In the genomic region with DNA sequence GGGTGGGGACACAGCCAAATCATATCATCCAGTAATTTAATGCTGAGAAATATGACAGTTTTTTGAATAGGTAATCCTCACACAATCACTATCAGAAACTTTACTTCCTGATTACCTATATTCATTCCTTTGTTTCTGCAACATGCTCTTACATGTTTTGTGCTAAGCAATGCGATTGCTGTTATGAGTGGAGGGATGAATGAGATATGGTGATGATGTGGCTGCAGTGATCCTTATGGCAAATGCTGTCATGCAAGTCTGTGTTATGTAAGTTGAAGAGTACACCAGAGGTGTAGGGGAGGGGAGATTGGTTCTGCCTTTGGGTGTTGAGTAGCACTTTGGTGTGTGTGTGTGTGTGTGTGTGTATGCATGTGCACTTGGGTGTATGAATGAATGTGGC, we compare ENCODE assay signal across 15 cellular contexts. TPM values are rescaled to one million over a fixed set of nuclear protein-coding genes. Genes with fewer than 3 reads are reported as not detected.
DNase-seq lines count a peak whose midpoint lies in the region; ATAC-seq and TF ChIP-seq lines count a peak whose summit lies in the region.
"Had no signal": no experiment of that assay in that cellular context is flagged by ENCODE, and none has a peak within 500 bp of the region (broad histone marks: within the 10 kb centered on the region; RNA-seq: fewer than 3 reads in every experiment).

No MANE protein-coding gene starts in this region.

- peak overlapping the region; percentile 61 for H3K27ac ChIP-seq in mammary epithelial cell (ENCODE audit: insufficient read depth, low read depth, low read length)
- peak overlapping the region; percentile 10 to 56 for H3K27ac ChIP-seq in esophagus (ENCODE audit: low read depth in 2 of 2, low read length in 1 of 2)
- no peak overlapping the region for H3K27ac ChIP-seq in naive thymus-derived CD4-positive, alpha-beta T cell (ENCODE audit: low read depth, low read length)
- H3K27ac ChIP-seq in neural progenitor cell = no peak overlapping the region
- H3K27ac ChIP-seq in A673 (ENCODE audit: low read depth, low read length, poor library complexity, severe bottlenecking) = no peak overlapping the region
- H3K27ac ChIP-seq: BLaER1 treated with 17β-estradiol and CSF1 and Interleukin-3, amounts not matched to agents 10 nM and 100 nM; GM23248 had no signal

- no peak for DNase-seq in activated naive CD4-positive, alpha-beta T cell (lab: John Stamatoyannopoulos, UW)
- DNase-seq in mammary epithelial cell (peak; percentile 83), neural progenitor cell (ENCODE audit: low spot score) (no peak), A673 (ENCODE audit: low spot score) (no peak), glutamatergic neuron (no peak)
- DNase-seq in naive thymus-derived CD4-positive, alpha-beta T cell = no peak
- DNase-seq: 8988T; ACHN; CD4-positive, CD25-positive, alpha-beta regulatory T cell; DMS79; GM23248 had no signal

- peaks cover 41% of the 10 kb centered on the region for H3K36me3 Mint-ChIP-seq in activated naive CD4-positive, alpha-beta T cell treated with anti-CD3 and anti-CD28 coated beads, Interleukin-2, amount 50 U/mL, for 24 hours
- H3K36me3 Mint-ChIP-seq in naive thymus-derived CD4-positive, alpha-beta T cell = peaks cover 34 to 78% (median 67%) of the 10 kb centered on the region in 5 donors
- H3K36me3 Mint-ChIP-seq in neural progenitor cell (peaks cover 3% of the 10 kb centered on the region), glutamatergic neuron (ENCODE audit: unreplicated experiment) (peaks cover 14% of the 10 kb centered on the region)

- H3K4me2 ChIP-seq in mammary epithelial cell (ENCODE audit: insufficient read depth, low read depth, low read length) (no peak overlapping the region), neural progenitor cell (no peak overlapping the region)
- H3K4me2 ChIP-seq: BLaER1 treated with 17β-estradiol and CSF1 and Interleukin-3, amounts not matched to agents 10 nM and 100 nM had no signal

- H3K9me3 ChIP-seq in mammary epithelial cell (replicated peaks; ENCODE audit: insufficient read depth, low read length) = peaks cover 6% of the 10 kb centered on the region
- no peaks in the 10 kb centered on the region for H3K9me3 ChIP-seq in esophagus (ENCODE audit: control insufficient read depth in 2 of 2, insufficient read depth in 1 of 2, low read depth in 1 of 2, low read length in 1 of 2)
- no peaks in the 10 kb centered on the region for H3K9me3 ChIP-seq in naive thymus-derived CD4-positive, alpha-beta T cell (ENCODE audit: control insufficient read depth in 2 of 3, low read length in 3 of 3)
- no peaks in the 10 kb centered on the region for H3K9me3 ChIP-seq in neural progenitor cell (ENCODE audit: low read depth)
- no peaks in the 10 kb centered on the region for H3K9me3 ChIP-seq in A673 (ENCODE audit: low read depth, low read length, poor library complexity, severe bottlenecking)

- intact Hi-C loops in mammary epithelial cell (cut with micrococcal nuclease) (no loop called here), A673 (cut with micrococcal nuclease; ENCODE audit: unreplicated experiment) (no loop called here)
- intact Hi-C loops in naive thymus-derived CD4-positive, alpha-beta T cell (cut with micrococcal nuclease) = no loop called here

- peaks cover 83% of the 10 kb centered on the region for H3K4me1 Mint-ChIP-seq in activated naive CD4-positive, alpha-beta T cell treated with anti-CD3 and anti-CD28 coated beads, Interleukin-2, amount 50 U/mL, for 24 hours
- H3K4me1 Mint-ChIP-seq in naive thymus-derived CD4-positive, alpha-beta T cell = peaks cover 43 to 88% (median 83%) of the 10 kb centered on the region in 7 donors
- H3K4me1 Mint-ChIP-seq in neural progenitor cell (no peaks in the 10 kb centered on the region), glutamatergic neuron (ENCODE audit: low read depth, unreplicated experiment) (no peaks in the 10 kb centered on the region)

- peaks cover 58% of the 10 kb centered on the region for H3K79me2 ChIP-seq in mammary epithelial cell (ENCODE audit: insufficient read depth, low read length)
- H3K79me2 ChIP-seq in neural progenitor cell (ENCODE audit: low read depth) = no peaks in the 10 kb centered on the region

- H3K27me3 ChIP-seq in mammary epithelial cell (ENCODE audit: insufficient read depth, low read length) (no peaks in the 10 kb centered on the region), esophagus (ENCODE audit: control insufficient read depth in 1 of 2, insufficient read depth in 2 of 2, low read length in 2 of 2) (no peaks in the 10 kb centered on the region), neural progenitor cell (no peaks in the 10 kb centered on the region), A673 (replicated peaks; ENCODE audit: insufficient read depth, low read depth, low read length, poor library complexity) (no peaks in the 10 kb centered on the region)
- no peaks in the 10 kb centered on the region for H3K27me3 ChIP-seq in naive thymus-derived CD4-positive, alpha-beta T cell (ENCODE audit: control insufficient read depth in 2 of 2, insufficient read depth in 2 of 2, low read length in 2 of 2)
- H3K27me3 ChIP-seq: BLaER1 treated with 17β-estradiol and CSF1 and Interleukin-3, amounts not matched to agents 10 nM and 100 nM had no signal

- H2AFZ ChIP-seq in mammary epithelial cell (ENCODE audit: low read depth, low read length) = peak overlapping the region; percentile 47
- no peak overlapping the region for H2AFZ ChIP-seq in neural progenitor cell (replicated peaks)
- H2AFZ ChIP-seq: GM23248 had no signal

- CTCF ChIA-PET in mammary epithelial cell (lab: Charles Lee; ENCODE audit: low non-redundant PET) = no interaction called here
- CTCF ChIA-PET in naive thymus-derived CD4-positive, alpha-beta T cell (lab: Charles Lee) = interaction anchor here (0.6 to 0.9 kb wide), 2 partner anchors 10 to 688 kb away, joined by 3 read pairs; no protein-coding TSS in a partner anchor
- CTCF ChIA-PET in A673 (lab: Charles Lee) = no interaction called here

- no peaks in the 10 kb centered on the region for H3K9me3 Mint-ChIP-seq in activated naive CD4-positive, alpha-beta T cell treated with anti-CD3 and anti-CD28 coated beads, Interleukin-2, amount 50 U/mL, for 24 hours
- H3K9me3 Mint-ChIP-seq in naive thymus-derived CD4-positive, alpha-beta T cell = peaks cover 7 to 15% (median 10%) of the 10 kb centered on the region in 11 donors
- no peaks in the 10 kb centered on the region for H3K9me3 Mint-ChIP-seq in neural progenitor cell
- H3K9me3 Mint-ChIP-seq in glutamatergic neuron (ENCODE audit: unreplicated experiment) = peaks cover 5% of the 10 kb centered on the region

- POLR2A ChIA-PET in naive thymus-derived CD4-positive, alpha-beta T cell (lab: Charles Lee) = interaction anchor here (11.0 kb wide), 1 partner anchor 14 kb away, joined by 167 read pairs; a partner anchor contains a TSS
- POLR2A ChIA-PET in A673 (lab: Charles Lee; ENCODE audit: low non-redundant PET) = no interaction called here

- H3F3A ChIP-seq in neural progenitor cell (ENCODE audit: low read depth) = no peaks in the 10 kb centered on the region

- dilution Hi-C loops in mammary epithelial cell (cut with HindIII; ENCODE audit: low sequenced_read_pairs) = no loop called here

- H3K4me1 ChIP-seq in mammary epithelial cell (ENCODE audit: insufficient read depth, low read length) = peaks cover 49% of the 10 kb centered on the region
- peaks cover 0 to 11% of the 10 kb centered on the region in 2 donors for H3K4me1 ChIP-seq in esophagus (ENCODE audit: control insufficient read depth in 2 of 2, insufficient read depth in 2 of 2, low read length in 1 of 2)
- H3K4me1 ChIP-seq in naive thymus-derived CD4-positive, alpha-beta T cell (ENCODE audit: control insufficient read depth in 2 of 2, insufficient read depth in 2 of 2, low read length in 2 of 2) = peaks cover 20 to 37% of the 10 kb centered on the region in 2 donors
- no peaks in the 10 kb centered on the region for H3K4me1 ChIP-seq in neural progenitor cell
- no peaks in the 10 kb centered on the region for H3K4me1 ChIP-seq in A673 (ENCODE audit: insufficient read depth, low read length, poor library complexity, severe bottlenecking)

- H3K4me3 Mint-ChIP-seq in activated naive CD4-positive, alpha-beta T cell treated with anti-CD3 and anti-CD28 coated beads, Interleukin-2, amount 50 U/mL, for 24 hours = no peak overlapping the region
- peak overlapping the region in 2 of 10 donors; percentile 5 to 65 for H3K4me3 Mint-ChIP-seq in naive thymus-derived CD4-positive, alpha-beta T cell
- H3K4me3 Mint-ChIP-seq in neural progenitor cell (no peak overlapping the region), glutamatergic neuron (ENCODE audit: unreplicated experiment) (no peak overlapping the region)

- H3K9ac ChIP-seq in mammary epithelial cell (ENCODE audit: insufficient read depth, low read length) = no peak overlapping the region
- H3K9ac ChIP-seq in neural progenitor cell = no peak overlapping the region
- H3K9ac ChIP-seq: BLaER1 treated with 17β-estradiol and CSF1 and Interleukin-3, amounts not matched to agents 10 nM and 100 nM; GM23248 had no signal

- peak overlapping the region; percentile 46 for H3K27ac Mint-ChIP-seq in activated naive CD4-positive, alpha-beta T cell treated with anti-CD3 and anti-CD28 coated beads, Interleukin-2, amount 50 U/mL, for 24 hours
- peak overlapping the region in 7 of 9 donors; percentile 5 to 99 (median 66) for H3K27ac Mint-ChIP-seq in naive thymus-derived CD4-positive, alpha-beta T cell
- H3K27ac Mint-ChIP-seq in neural progenitor cell (no peak overlapping the region), glutamatergic neuron (ENCODE audit: unreplicated experiment) (no peak overlapping the region)

- BruUV-seq in mammary epithelial cell (replicated peaks; lab: Mats Ljungman, UMichigan) (no TSS peak), A673 (replicated peaks; lab: Mats Ljungman, UMichigan) (no TSS peak)

- in situ Hi-C loops in mammary epithelial cell (cut with MboI; ENCODE audit: low sequenced_read_pairs in 2 of 2) = no loop called here

- H3K36me3 ChIP-seq in mammary epithelial cell (ENCODE audit: insufficient read depth, low read length) (peaks cover 10% of the 10 kb centered on the region), esophagus (ENCODE audit: control insufficient read depth in 2 of 2, insufficient read depth in 2 of 2, low read length in 1 of 2) (peaks cover 0 to 7% of the 10 kb centered on the region in 2 donors), neural progenitor cell (no peaks in the 10 kb centered on the region), A673 (ENCODE audit: insufficient read depth, low read length, poor library complexity, severe bottlenecking) (no peaks in the 10 kb centered on the region)
- H3K36me3 ChIP-seq in naive thymus-derived CD4-positive, alpha-beta T cell (ENCODE audit: control insufficient read depth in 2 of 3, insufficient read depth in 3 of 3, low read length in 3 of 3) = peaks cover 0 to 45% (median 8%) of the 10 kb centered on the region in 3 experiments

- WGBS in mammary epithelial cell (ENCODE audit: low coverage, missing lambda C conversion rate) = 0% methylated on average over 1 of the region's 1 CpG
- 55 to 78% methylated on average over 1 of the region's 1 CpG for WGBS in esophagus, 2 donors

- ATAC-seq in naive thymus-derived CD4-positive, alpha-beta T cell = no peak
- ATAC-seq: GM12878 had no signal

- TF ChIP-seq CTCF in mammary epithelial cell (conservative IDR thresholded peaks at IDR 0.05 in 1 of 2, IDR thresholded peaks at IDR 0.05 in 1 of 2; ENCODE audit: extremely low read depth in 1 of 2, insufficient read depth in 1 of 2, low read depth in 1 of 2, low read length in 2 of 2) (no peak), neural progenitor cell (IDR thresholded peaks at IDR 0.05) (no peak), A673 (conservative IDR thresholded peaks at IDR 0.05; ENCODE audit: low read depth, low read length) (no peak), glutamatergic neuron (IDR thresholded peaks at IDR 0.05; ENCODE audit: partially characterized antibody, unreplicated experiment) (no peak)

- H4K20me1 ChIP-seq in mammary epithelial cell (ENCODE audit: insufficient read depth, low read length) (no peaks in the 10 kb centered on the region), neural progenitor cell (ENCODE audit: low read depth) (no peaks in the 10 kb centered on the region)

- no peaks in the 10 kb centered on the region for H3K27me3 Mint-ChIP-seq in activated naive CD4-positive, alpha-beta T cell treated with anti-CD3 and anti-CD28 coated beads, Interleukin-2, amount 50 U/mL, for 24 hours
- H3K27me3 Mint-ChIP-seq in naive thymus-derived CD4-positive, alpha-beta T cell = no peaks in the 10 kb centered on the region
- H3K27me3 Mint-ChIP-seq in neural progenitor cell (ENCODE audit: insufficient read depth, low read depth) = no peaks in the 10 kb centered on the region
- no peaks in the 10 kb centered on the region for H3K27me3 Mint-ChIP-seq in glutamatergic neuron (ENCODE audit: unreplicated experiment)
- H3K27me3 Mint-ChIP-seq: CD4-positive, CD25-positive, alpha-beta regulatory T cell had no signal

- H3K4me3 ChIP-seq in mammary epithelial cell (replicated peaks in 1 of 3; ENCODE audit: insufficient read depth in 1 of 3, low read depth in 2 of 3, low read length in 3 of 3) (no peak overlapping the region), esophagus (ENCODE audit: low read depth in 1 of 2, low read length in 2 of 2) (no peak overlapping the region), neural progenitor cell (no peak overlapping the region), A673 (ENCODE audit: low read depth, low read length, poor library complexity, severe bottlenecking) (no peak overlapping the region)
- no peak overlapping the region for H3K4me3 ChIP-seq in naive thymus-derived CD4-positive, alpha-beta T cell (ENCODE audit: low read length)
- H3K4me3 ChIP-seq: BLaER1 treated with 17β-estradiol and CSF1 and Interleukin-3, amounts not matched to agents 10 nM and 100 nM; GM12878; GM23248 had no signal

RNA-seq across cellular contexts. Expression of a gene that starts 14.6 kb away (rescaled TPM):
- total RNA-seq in mammary epithelial cell = 10 to 100 TPM; 14.0 to 36.5 TPM
- 12.3 TPM for polyA plus RNA-seq in mammary epithelial cell
- 24.9 TPM for polyA minus RNA-seq in mammary epithelial cell
- polyA plus RNA-seq in esophagus = 1 to 10 TPM; 7.5 to 9.9 TPM
- 100 to 1,000 TPM in 4 of 5 experiments, 10 to 100 TPM in 1; 38.1 to 130 (median 104) TPM for total RNA-seq in naive thymus-derived CD4-positive, alpha-beta T cell
- polyA plus RNA-seq in naive thymus-derived CD4-positive, alpha-beta T cell = 10 to 100 TPM; 42.7 to 65.8 TPM
- 2.3 and 4.1 TPM in 2 replicates for total RNA-seq in neural progenitor cell (ENCODE audit: low replicate concordance)
- total RNA-seq in A673 (2021) = 0.71 and 1.0 TPM in 2 replicates
- total RNA-seq in glutamatergic neuron (ENCODE audit: unreplicated experiment) = 14.0 TPM

Comparison
In these comparisons a context has a peak if more than half of its experiments do, and no peak if none do; other contexts are left out.
1. H3K27ac Mint-ChIP-seq: peak in activated naive CD4-positive, alpha-beta T cell treated with anti-CD3 and anti-CD28 coated beads, Interleukin-2, amount 50 U/mL, for 24 hours (single experiment) and naive thymus-derived CD4-positive, alpha-beta T cell (7 of 9); none in neural progenitor cell (single experiment) and glutamatergic neuron (single experiment).
2. H3K27ac ChIP-seq: peak in mammary epithelial cell (single experiment) and esophagus (2 of 2); none in naive thymus-derived CD4-positive, alpha-beta T cell (single experiment), neural progenitor cell (single experiment) and A673 (single experiment).